Comparison of ENCODE assay signal across 32 cellular contexts in genomic region chr5:175116466-175117048, GRCh38.
"Had no signal": no experiment of that assay in that cellular context is flagged by ENCODE, and none has a peak within 500 bp of the region (broad histone marks: within the 10 kb centered on the region; RNA-seq: fewer than 3 reads in every experiment).

No MANE protein-coding gene starts in this region.

- H3K36me3 Mint-ChIP-seq: activated CD4-positive, alpha-beta memory T cell treated with anti-CD3 and anti-CD28 coated beads for 36 hours; activated CD8-positive, alpha-beta memory T cell treated with anti-CD3 and anti-CD28 coated beads, Interleukin-2, amount 10 ng/mL, durations not matched to agents 7 days and 5 days; activated naive CD4-positive, alpha-beta T cell treated with anti-CD3 and anti-CD28 coated beads, Interleukin-2, amount 10 ng/mL, durations not matched to agents 7 days and 5 days; activated naive CD4-positive, alpha-beta T cell treated with anti-CD3 and anti-CD28 coated beads, Interleukin-2, amount 50 U/mL, for 72 hours; activated naive CD8-positive, alpha-beta T cell treated with anti-CD3 and anti-CD28 coated beads, Interleukin-2, amount 10 ng/mL, durations not matched to agents 7 days and 5 days; brain had no signal

- H3K4me1 Mint-ChIP-seq: activated CD8-positive, alpha-beta memory T cell treated with anti-CD3 and anti-CD28 coated beads, Interleukin-2, amount 10 ng/mL, durations not matched to agents 7 days and 5 days; activated naive CD4-positive, alpha-beta T cell treated with anti-CD3 and anti-CD28 coated beads, Interleukin-2, amount 10 ng/mL, durations not matched to agents 7 days and 5 days; activated naive CD8-positive, alpha-beta T cell treated with anti-CD3 and anti-CD28 coated beads, Interleukin-2, amount 10 ng/mL, durations not matched to agents 7 days and 5 days; brain; central memory CD8-positive, alpha-beta T cell had no signal

- H3K36me3 ChIP-seq: ascending aorta, breast epithelium, cardiac muscle cell, gastrocnemius medialis, heart right ventricle had no signal

- H3K27me3 ChIP-seq: ascending aorta, cardiac muscle cell, foreskin keratinocyte, gastrocnemius medialis had no signal

- ATAC-seq: activated CD8-positive, alpha-beta memory T cell treated with anti-CD3 and anti-CD28 coated beads, Interleukin-2, amount 10 ng/mL, durations not matched to agents 7 days and 5 days; activated CD8-positive, alpha-beta T cell treated with anti-CD3 and anti-CD28 coated beads, Interleukin-2, amount 10 ng/mL, durations not matched to agents 7 days and 5 days; activated naive CD4-positive, alpha-beta T cell treated with anti-CD3 and anti-CD28 coated beads, Interleukin-2, amount 50 U/mL, for 72 hours; activated T-cell treated with anti-CD3 and anti-CD28 coated beads, Interleukin-2, amount 50 U/mL, for 72 hours; esophagus mucosa; foreskin keratinocyte; gastrocnemius medialis; heart right ventricle had no signal

- H3K27ac ChIP-seq: ascending aorta, breast epithelium, cardiac muscle cell, coronary artery, dorsolateral prefrontal cortex, foreskin keratinocyte, gastrocnemius medialis, heart right ventricle, VCaP had no signal

- H3K9me3 Mint-ChIP-seq: activated CD4-positive, alpha-beta memory T cell treated with anti-CD3 and anti-CD28 coated beads for 36 hours; activated naive CD4-positive, alpha-beta T cell treated with anti-CD3 and anti-CD28 coated beads, Interleukin-2, amount 10 ng/mL, durations not matched to agents 7 days and 5 days; activated naive CD4-positive, alpha-beta T cell treated with anti-CD3 and anti-CD28 coated beads, Interleukin-2, amount 50 U/mL, for 72 hours; activated naive CD8-positive, alpha-beta T cell treated with anti-CD3 and anti-CD28 coated beads, Interleukin-2, amount 10 ng/mL, durations not matched to agents 7 days and 5 days; activated T-cell treated with anti-CD3 and anti-CD28 coated beads, Interleukin-2, amount 50 U/mL, for 24 hours; activated T-cell treated with anti-CD3 and anti-CD28 coated beads, Interleukin-2, amount 50 U/mL, for 72 hours; central memory CD8-positive, alpha-beta T cell; dendritic cell treated with granulocyte-macrophage colony-stimulating factor and Interleukin-4, amounts not matched to agents 40 ng/mL and 50 ng/mL, for 4 days had no signal

- H3K4me3 ChIP-seq: ascending aorta, breast epithelium, cardiac muscle cell, coronary artery, dorsolateral prefrontal cortex, gastrocnemius medialis, heart right ventricle had no signal

- H3K4me1 ChIP-seq: ascending aorta, breast epithelium, foreskin keratinocyte, gastrocnemius medialis, heart right ventricle had no signal

- H3K27ac Mint-ChIP-seq: activated CD4-positive, alpha-beta memory T cell treated with anti-CD3 and anti-CD28 coated beads for 36 hours; activated CD8-positive, alpha-beta memory T cell treated with anti-CD3 and anti-CD28 coated beads, Interleukin-2, amount 10 ng/mL, durations not matched to agents 7 days and 5 days; activated CD8-positive, alpha-beta T cell treated with anti-CD3 and anti-CD28 coated beads, Interleukin-2, amount 10 ng/mL, durations not matched to agents 7 days and 5 days; activated naive CD4-positive, alpha-beta T cell treated with anti-CD3 and anti-CD28 coated beads, Interleukin-2, amount 10 ng/mL, durations not matched to agents 7 days and 5 days; activated naive CD4-positive, alpha-beta T cell treated with anti-CD3 and anti-CD28 coated beads, Interleukin-2, amount 50 U/mL, for 72 hours; activated naive CD8-positive, alpha-beta T cell treated with anti-CD3 and anti-CD28 coated beads, Interleukin-2, amount 10 ng/mL, durations not matched to agents 7 days and 5 days; activated T-cell treated with anti-CD3 and anti-CD28 coated beads, Interleukin-2, amount 50 U/mL, for 24 hours; activated T-cell treated with anti-CD3 and anti-CD28 coated beads, Interleukin-2, amount 50 U/mL, for 72 hours; brain; dendritic cell treated with granulocyte-macrophage colony-stimulating factor and Interleukin-4, amounts not matched to agents 40 ng/mL and 50 ng/mL, for 4 days; endodermal cell; WTC11 had no signal

- H3K4me3 Mint-ChIP-seq: activated CD4-positive, alpha-beta memory T cell treated with anti-CD3 and anti-CD28 coated beads for 36 hours; activated CD8-positive, alpha-beta memory T cell treated with anti-CD3 and anti-CD28 coated beads, Interleukin-2, amount 10 ng/mL, durations not matched to agents 7 days and 5 days; activated CD8-positive, alpha-beta T cell treated with anti-CD3 and anti-CD28 coated beads, Interleukin-2, amount 10 ng/mL, durations not matched to agents 7 days and 5 days; activated naive CD4-positive, alpha-beta T cell treated with anti-CD3 and anti-CD28 coated beads, Interleukin-2, amount 10 ng/mL, durations not matched to agents 7 days and 5 days; activated naive CD8-positive, alpha-beta T cell treated with anti-CD3 and anti-CD28 coated beads, Interleukin-2, amount 10 ng/mL, durations not matched to agents 7 days and 5 days; activated T-cell treated with anti-CD3 and anti-CD28 coated beads, Interleukin-2, amount 50 U/mL, for 24 hours; activated T-cell treated with anti-CD3 and anti-CD28 coated beads, Interleukin-2, amount 50 U/mL, for 72 hours; brain; central memory CD8-positive, alpha-beta T cell; dendritic cell treated with granulocyte-macrophage colony-stimulating factor and Interleukin-4, amounts not matched to agents 40 ng/mL and 50 ng/mL, for 4 days; endodermal cell; WTC11 had no signal

- H3K27me3 Mint-ChIP-seq: activated CD8-positive, alpha-beta memory T cell treated with anti-CD3 and anti-CD28 coated beads, Interleukin-2, amount 10 ng/mL, durations not matched to agents 7 days and 5 days; dendritic cell treated with granulocyte-macrophage colony-stimulating factor and Interleukin-4, amounts not matched to agents 40 ng/mL and 50 ng/mL, for 4 days had no signal

- DNase-seq: activated CD4-positive, alpha-beta memory T cell treated with anti-CD3 and anti-CD28 coated beads for 36 hours; activated CD4-positive, alpha-beta T cell treated with anti-CD3 and anti-CD28 coated beads for 1 hour; activated CD4-positive, alpha-beta T cell treated with anti-CD3 and anti-CD28 coated beads for 48 hours; activated CD8-positive, alpha-beta memory T cell treated with anti-CD3 and anti-CD28 coated beads, Interleukin-2, amount 10 ng/mL, durations not matched to agents 7 days and 5 days; activated CD8-positive, alpha-beta memory T cell treated with anti-CD3 and anti-CD28 coated beads, Interleukin-2, amount 50 U/mL, for 48 hours; activated CD8-positive, alpha-beta T cell treated with anti-CD3 and anti-CD28 coated beads, Interleukin-2, amount 10 ng/mL, durations not matched to agents 7 days and 5 days; activated gamma-delta T cell; activated naive CD4-positive, alpha-beta T cell; activated naive CD4-positive, alpha-beta T cell treated with anti-CD3 and anti-CD28 coated beads, Interleukin-2, amount 10 ng/mL, durations not matched to agents 7 days and 5 days; activated naive CD8-positive, alpha-beta T cell treated with anti-CD3 and anti-CD28 coated beads, Interleukin-2, amount 10 ng/mL, durations not matched to agents 7 days and 5 days; activated T-cell treated with anti-CD3 and anti-CD28 coated beads for 4 hours; activated T-cell treated with anti-CD3 and anti-CD28 coated beads, Interleukin-2, amount 50 U/mL, for 24 hours; activated T-cell treated with anti-CD3 and anti-CD28 coated beads, Interleukin-2, amount 50 U/mL, for 72 hours; dorsolateral prefrontal cortex; effector memory CD4-positive, alpha-beta T cell; endodermal cell; foreskin keratinocyte; gastrocnemius medialis; glutamatergic neuron; heart right ventricle; T-helper 2 cell had no signal

- H3K9me3 ChIP-seq: ascending aorta, breast epithelium, gastrocnemius medialis, heart right ventricle had no signal
